Comparison of ENCODE assay signal across 12 cellular contexts in genomic region chr14:103721334-103722120, GRCh38. TPM values are rescaled to one million over a fixed set of nuclear protein-coding genes. Genes with fewer than 3 reads are reported as not detected.
DNase-seq lines count a peak whose midpoint lies in the region; ATAC-seq lines count a peak whose summit lies in the region.
"Had no signal": no experiment of that assay in that cellular context is flagged by ENCODE, and none has a peak within 500 bp of the region (broad histone marks: within the 10 kb centered on the region; RNA-seq: fewer than 3 reads in every experiment).

No MANE protein-coding gene starts in this region.

- peaks cover 1 to 2% of the 10 kb centered on the region in 2 experiments for H3K4me1 ChIP-seq in trophoblast cell (ENCODE audit: control insufficient read depth in 1 of 2, insufficient read depth in 2 of 2, low read length in 2 of 2)

- H3K4me2 ChIP-seq in trophoblast cell (ENCODE audit: low read length), result no peak overlapping the region

- H2BK12ac ChIP-seq in trophoblast cell (ENCODE audit: low read length), result no peak overlapping the region

- H2AK5ac ChIP-seq in trophoblast cell (ENCODE audit: low read length), result no peak overlapping the region

- DNase-seq in AG20443 (ENCODE audit: low spot score) (peak; percentile 29), LHCN-M2 (ENCODE audit: low read depth) (peak; percentile 45), caudate nucleus (lab: John Stamatoyannopoulos, UW) (peak in 39 of 61 donors; percentile 25 to 94 (median 65)), trophoblast cell (peak; percentile 78 to 91), pons (ENCODE audit: low spot score) (no peak), SKM-1 (lab: John Stamatoyannopoulos, UW; ENCODE audit: unreplicated experiment) (no peak), cerebellum (ENCODE audit: low spot score) (no peak)
- DNase-seq: CD8-positive, alpha-beta memory T cell; NCI-H524; nephron progenitor cell had no signal

- WGBS in trophoblast cell (ENCODE audit: extremely low coverage, insufficient coverage, insufficient read length), result no CpG with 5 or more reads among the region's 26 CpGs

- H3K4ac ChIP-seq in trophoblast cell (ENCODE audit: low read depth, low read length), result peak overlapping the region; percentile 44

- no peak for ATAC-seq in HG03378 (IDR thresholded peaks at IDR 0.05; ENCODE audit: unreplicated experiment)
- ATAC-seq: GM12878 had no signal

- no peaks in the 10 kb centered on the region for H3K79me1 ChIP-seq in trophoblast cell (ENCODE audit: low read length)

- H3K27ac ChIP-seq in caudate nucleus (ENCODE audit: low read depth, low read length) (peak overlapping the region; percentile 52), trophoblast cell (ENCODE audit: low read depth, low read length) (no peak overlapping the region)

- no peak overlapping the region for H4K12ac ChIP-seq in trophoblast cell (ENCODE audit: low read depth, low read length)

- no peak overlapping the region for H2BK5ac ChIP-seq in trophoblast cell (ENCODE audit: low read depth, low read length, poor library complexity)

- H2BK120ac ChIP-seq in trophoblast cell (ENCODE audit: insufficient read depth, low read length, poor library complexity), result no peak overlapping the region

- no peak overlapping the region for H3K23ac ChIP-seq in trophoblast cell (ENCODE audit: low read length)

- H3K36me3 ChIP-seq in trophoblast cell (ENCODE audit: control insufficient read depth in 1 of 2, insufficient read depth in 2 of 2, low read length in 2 of 2), result peaks cover 7 to 20% of the 10 kb centered on the region in 2 experiments

- no peak overlapping the region for H4K8ac ChIP-seq in trophoblast cell (ENCODE audit: low read depth, low read length)

- no peaks in the 10 kb centered on the region for H3K9me3 ChIP-seq in trophoblast cell (ENCODE audit: insufficient read depth, low read depth, low read length)

- no peak overlapping the region for H3K18ac ChIP-seq in trophoblast cell (ENCODE audit: low read length)

- H3K27me3 ChIP-seq in trophoblast cell (ENCODE audit: insufficient read depth, low read length), result no peaks in the 10 kb centered on the region

- no peak overlapping the region for H3K9ac ChIP-seq in trophoblast cell (ENCODE audit: low read length)

- H3K79me2 ChIP-seq in trophoblast cell (ENCODE audit: control insufficient read depth, insufficient read depth, low read length, poor library complexity), result peaks cover 6% of the 10 kb centered on the region

- H3K4me3 ChIP-seq in trophoblast cell (ENCODE audit: low read depth, low read length), result no peak overlapping the region
- H3K4me3 ChIP-seq: GM12878 had no signal

- H4K91ac ChIP-seq in trophoblast cell (ENCODE audit: low read depth, low read length), result no peak overlapping the region

- H3K14ac ChIP-seq in trophoblast cell (ENCODE audit: low read length), result no peak overlapping the region

- no peak overlapping the region for H2AFZ ChIP-seq in trophoblast cell (ENCODE audit: insufficient read depth, low read length, poor library complexity)

RNA-seq across cellular contexts. Expression of gene ZFYVE21, which starts 5.9 kb away (rescaled TPM):
- 36.2 and 46.3 TPM in 2 replicates for total RNA-seq in LHCN-M2 (2014; rRNA removed)
- polyA plus RNA-seq in LHCN-M2 (2012), result 37.7 TPM
- polyA plus RNA-seq in trophoblast cell (2013), result 49.1 and 50.0 TPM in 2 replicates
- 44.4 TPM for total RNA-seq in cerebellum

RNA-seq across cellular contexts. Expression of gene XRCC3, which starts 6.3 kb away (rescaled TPM):
- total RNA-seq in LHCN-M2 (2014; rRNA removed), result 46.7 and 51.7 TPM in 2 replicates
- polyA plus RNA-seq in LHCN-M2 (2012), result 14.3 TPM
- 10.1 and 11.7 TPM in 2 replicates for polyA plus RNA-seq in trophoblast cell (2013)
- total RNA-seq in cerebellum, result 10.3 TPM

Comparison
In these comparisons a context has a peak if more than half of its experiments do, and no peak if none do; other contexts are left out.
1. DNase-seq: peak in AG20443 (single experiment), LHCN-M2 (single experiment), caudate nucleus (39 of 61) and trophoblast cell (2 of 2); none in pons (single experiment), SKM-1 (single experiment) and cerebellum (single experiment).